Comparison of ENCODE assay signal across 19 cellular contexts in the genomic region with DNA sequence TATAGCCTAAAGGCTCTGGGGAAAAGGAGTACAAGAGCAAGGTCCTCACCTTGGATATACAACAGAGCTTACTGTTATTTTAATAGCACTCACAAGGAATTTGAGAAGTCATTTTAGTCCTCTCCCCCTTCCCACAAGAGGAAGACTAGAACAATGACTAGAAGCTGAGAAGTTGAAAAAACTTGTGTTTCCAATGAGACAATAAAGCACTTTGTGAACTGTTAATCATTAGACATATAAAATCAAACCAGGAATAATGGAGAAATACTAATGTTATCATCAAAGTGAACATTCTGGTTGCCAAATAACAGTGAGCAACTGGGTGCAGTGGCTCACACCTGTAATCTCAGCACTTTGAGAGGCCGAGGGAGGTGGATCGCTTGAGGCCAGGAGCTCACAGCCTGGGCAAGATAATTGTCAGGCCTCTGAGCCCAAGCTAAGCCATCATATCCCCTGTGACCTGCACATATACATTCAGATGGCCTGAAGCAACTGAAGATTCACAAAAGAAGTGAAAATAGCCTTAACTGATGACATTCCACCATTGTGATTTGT. TPM values are rescaled to one million over a fixed set of nuclear protein-coding genes. Genes with fewer than 3 reads are reported as not detected.
"Had no signal": no experiment of that assay in that cellular context is flagged by ENCODE, and none has a peak within 500 bp of the region (broad histone marks: within the 10 kb centered on the region; RNA-seq: fewer than 3 reads in every experiment).

No MANE protein-coding gene starts in this region.

- H3K36me3 Mint-ChIP-seq: activated naive CD8-positive, alpha-beta T cell treated with anti-CD3 and anti-CD28 coated beads, Interleukin-2, amount 10 ng/mL, durations not matched to agents 7 days and 5 days had no signal

- DNase-seq: activated CD4-positive, alpha-beta T cell treated with anti-CD3 and anti-CD28 coated beads for 36 hours; activated CD8-positive, alpha-beta memory T cell treated with anti-CD3 and anti-CD28 coated beads, Interleukin-2, amount 50 U/mL, for 48 hours; activated CD8-positive, alpha-beta T cell treated with anti-CD3 and anti-CD28 coated beads for 36 hours; activated naive CD4-positive, alpha-beta T cell treated with anti-CD3 and anti-CD28 coated beads, Interleukin-2, amount 50 U/mL, for 16 hours; activated naive CD8-positive, alpha-beta T cell treated with anti-CD3 and anti-CD28 coated beads, Interleukin-2, amount 10 ng/mL, durations not matched to agents 7 days and 5 days; activated T-cell treated with anti-CD3 and anti-CD28 coated beads, Interleukin-2, amount 50 U/mL, for 1 hour; aorta; central memory CD4-positive, alpha-beta T cell; NCI-H1105 treated with DMSO at 0.1 percent for 48 hours; NCI-H1436 treated with DMSO at 0.1 percent for 48 hours; NCI-H187; NCI-H2081; NCI-H446; NCI-H524 treated with DMSO at 0.1 percent for 48 hours; NCI-H774; SIG-M5; T-helper 1 cell; WERI-Rb-1 had no signal

- H3K4me3 Mint-ChIP-seq: activated CD4-positive, alpha-beta T cell treated with anti-CD3 and anti-CD28 coated beads for 36 hours; activated CD8-positive, alpha-beta T cell treated with anti-CD3 and anti-CD28 coated beads for 36 hours; activated naive CD8-positive, alpha-beta T cell treated with anti-CD3 and anti-CD28 coated beads, Interleukin-2, amount 10 ng/mL, durations not matched to agents 7 days and 5 days had no signal

- H3K36me3 ChIP-seq: WERI-Rb-1 had no signal

- H3K4me3 ChIP-seq: SK-N-MC had no signal

- H3K27ac Mint-ChIP-seq: activated CD4-positive, alpha-beta T cell treated with anti-CD3 and anti-CD28 coated beads for 36 hours; activated CD8-positive, alpha-beta T cell treated with anti-CD3 and anti-CD28 coated beads for 36 hours; activated naive CD8-positive, alpha-beta T cell treated with anti-CD3 and anti-CD28 coated beads, Interleukin-2, amount 10 ng/mL, durations not matched to agents 7 days and 5 days had no signal

- H3K4me1 Mint-ChIP-seq: activated CD4-positive, alpha-beta T cell treated with anti-CD3 and anti-CD28 coated beads for 36 hours; activated naive CD8-positive, alpha-beta T cell treated with anti-CD3 and anti-CD28 coated beads, Interleukin-2, amount 10 ng/mL, durations not matched to agents 7 days and 5 days had no signal

- ATAC-seq: activated CD4-positive, alpha-beta T cell treated with anti-CD3 and anti-CD28 coated beads for 36 hours; activated CD8-positive, alpha-beta T cell treated with anti-CD3 and anti-CD28 coated beads for 36 hours had no signal

- H3K27ac ChIP-seq: SK-N-MC, WERI-Rb-1 had no signal

RNA-seq across cellular contexts. Expression of a gene that starts 54.0 kb away (rescaled TPM):
- total RNA-seq: activated CD4-positive, alpha-beta T cell treated with anti-CD3 and anti-CD28 coated beads for 36 hours; activated CD8-positive, alpha-beta T cell treated with anti-CD3 and anti-CD28 coated beads for 36 hours had no signal
